Comparison of ENCODE assay signal across 10 cellular contexts in the genomic region with DNA sequence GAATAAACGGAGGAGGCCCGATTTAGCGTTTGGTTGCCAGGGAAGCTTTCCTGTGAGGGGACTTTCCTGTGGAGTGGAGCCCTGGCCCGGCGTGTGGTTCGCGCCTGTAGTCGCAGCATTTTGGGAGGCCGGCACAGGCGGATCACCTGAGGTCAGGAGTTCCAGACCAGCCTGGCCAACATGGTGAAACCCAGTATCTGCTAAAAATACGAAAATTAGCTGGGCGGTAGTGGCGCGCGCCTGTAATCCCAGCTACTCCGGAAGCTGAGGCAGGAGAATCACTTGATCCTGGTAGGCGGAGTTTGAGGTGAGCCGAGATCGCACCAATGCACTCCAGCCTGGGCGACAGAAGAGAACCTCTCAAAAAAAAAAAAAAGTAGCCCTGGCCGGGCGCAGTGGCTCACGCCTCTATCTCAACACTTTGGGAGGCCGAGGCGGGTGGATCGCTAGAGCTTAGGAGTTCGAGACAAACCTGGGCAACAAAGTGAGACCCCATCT. TPM values are rescaled to one million over a fixed set of nuclear protein-coding genes. Genes with fewer than 3 reads are reported as not detected.
DNase-seq lines count a peak whose midpoint lies in the region; ATAC-seq and TF ChIP-seq lines count a peak whose summit lies in the region.
"Had no signal": no experiment of that assay in that cellular context is flagged by ENCODE, and none has a peak within 500 bp of the region (broad histone marks: within the 10 kb centered on the region; RNA-seq: fewer than 3 reads in every experiment).

No MANE protein-coding gene starts in this region.

- peak overlapping the region; percentile 9 to 73 (median 64) for H3K4me3 Mint-ChIP-seq in CD4-positive, alpha-beta memory T cell
- H3K4me3 Mint-ChIP-seq in WTC11 = peak overlapping the region; percentile 59

- H3K27me3 ChIP-seq in CD4-positive, alpha-beta memory T cell (ENCODE audit: insufficient read depth, low read length) = peaks cover 9% of the 10 kb centered on the region
- H3K27me3 ChIP-seq in iPS-20b (ENCODE audit: insufficient read depth, low read length) (peaks cover 58% of the 10 kb centered on the region), foreskin keratinocyte (peaks cover 43% of the 10 kb centered on the region)

- no peak overlapping the region for H3K9ac ChIP-seq in iPS-20b (ENCODE audit: low read depth, low read length)
- H3K9ac ChIP-seq: parathyroid adenoma had no signal

- no peaks in the 10 kb centered on the region for H3K36me3 ChIP-seq in CD4-positive, alpha-beta memory T cell (ENCODE audit: insufficient read depth, low read length)
- H3K36me3 ChIP-seq in iPS-20b (ENCODE audit: insufficient read depth, low read depth, low read length) = no peaks in the 10 kb centered on the region

- H3K9me3 Mint-ChIP-seq in CD4-positive, alpha-beta memory T cell = no peaks in the 10 kb centered on the region
- H3K9me3 Mint-ChIP-seq in WTC11 = no peaks in the 10 kb centered on the region

- intact Hi-C loops in CD4-positive, alpha-beta memory T cell (cut with micrococcal nuclease) = no loop called here

- H3K27ac Mint-ChIP-seq in CD4-positive, alpha-beta memory T cell = no peak overlapping the region
- H3K27ac Mint-ChIP-seq in WTC11 = no peak overlapping the region; the same call in 1 of the 2 replicates

- CTCF ChIA-PET in CD4-positive, alpha-beta memory T cell (lab: Charles Lee; ENCODE audit: partially characterized antibody) = interaction anchor here (1.1 kb wide), 1 partner anchor 19 kb away, joined by 4 read pairs; no protein-coding TSS in a partner anchor
- CTCF ChIA-PET in WTC11 (lab: Charles Lee) = interaction anchor here (0.6 to 5.7 kb wide), 10 partner anchors 11 to 242 kb away, joined by 3 to 40 read pairs (median 6); partner anchors contain the start of genes HNRNPM, MARCHF2 and RAB11B

- no peak overlapping the region for H3K4me3 ChIP-seq in CD4-positive, alpha-beta memory T cell (ENCODE audit: low read length in 2 of 2)
- H3K4me3 ChIP-seq in iPS-20b (ENCODE audit: low read length) = peak overlapping the region; percentile 56; the same call in 1 of the 2 replicates

- TF ChIP-seq CTCF in 22Rv1 (IDR thresholded peaks at IDR 0.05) (no peak), WTC11 (IDR thresholded peaks at IDR 0.05) (no peak), foreskin keratinocyte (conservative IDR thresholded peaks at IDR 0.05) (no peak)

- peaks cover 7% of the 10 kb centered on the region for H3K4me1 ChIP-seq in CD4-positive, alpha-beta memory T cell (ENCODE audit: insufficient read depth, low read length)
- H3K4me1 ChIP-seq in iPS-20b (ENCODE audit: insufficient read depth, low read length) (peaks cover 5% of the 10 kb centered on the region; the same call in 1 of the 2 replicates), foreskin keratinocyte (no peaks in the 10 kb centered on the region)
- H3K4me1 ChIP-seq: parathyroid adenoma had no signal

- H3K4me1 Mint-ChIP-seq in CD4-positive, alpha-beta memory T cell = peaks cover 4 to 14% (median 9%) of the 10 kb centered on the region in 4 donors
- peaks cover 26% of the 10 kb centered on the region for H3K4me1 Mint-ChIP-seq in WTC11

- POLR2A ChIA-PET in CD4-positive, alpha-beta memory T cell (lab: Charles Lee; ENCODE audit: partially characterized antibody) = no interaction called here
- POLR2A ChIA-PET in WTC11 (lab: Charles Lee) = interaction anchor here (1.1 kb wide), 1 partner anchor 245 kb away, joined by 3 read pairs; no protein-coding TSS in a partner anchor

- peak overlapping the region; percentile 90 for H3K27ac ChIP-seq in 22Rv1
- no peak overlapping the region for H3K27ac ChIP-seq in CD4-positive, alpha-beta memory T cell (ENCODE audit: low read depth, low read length)
- no peak overlapping the region for H3K27ac ChIP-seq in iPS-20b (ENCODE audit: low read length)
- no peak overlapping the region for H3K27ac ChIP-seq in foreskin keratinocyte
- H3K27ac ChIP-seq: parathyroid adenoma had no signal

- H3K9me3 ChIP-seq in CD4-positive, alpha-beta memory T cell (ENCODE audit: control insufficient read depth in 1 of 2, low read length in 2 of 2) = no peaks in the 10 kb centered on the region
- no peaks in the 10 kb centered on the region for H3K9me3 ChIP-seq in iPS-20b (ENCODE audit: insufficient read depth, low read depth, low read length)

- no peak for ATAC-seq in WTC11
- no peak for ATAC-seq in foreskin keratinocyte
- no peak for ATAC-seq in GM18498 (IDR thresholded peaks at IDR 0.05; ENCODE audit: unreplicated experiment)

- no peak for DNase-seq in CD4-positive, alpha-beta memory T cell
- no peak for DNase-seq in WTC11 (ENCODE audit: low spot score)
- no peak for DNase-seq in NCI-H526 treated with DMSO at 0.1 percent for 48 hours (lab: John Stamatoyannopoulos, UW)
- DNase-seq in foreskin keratinocyte = no peak
- DNase-seq in LoVo (ENCODE audit: low spot score) = no peak

- peaks cover 8 to 13% of the 10 kb centered on the region in 2 donors for H3K27me3 Mint-ChIP-seq in CD4-positive, alpha-beta memory T cell
- peaks cover 65% of the 10 kb centered on the region for H3K27me3 Mint-ChIP-seq in WTC11 (ENCODE audit: low read depth)

- no peaks in the 10 kb centered on the region for H3K36me3 Mint-ChIP-seq in CD4-positive, alpha-beta memory T cell
- H3K36me3 Mint-ChIP-seq in WTC11 = no peaks in the 10 kb centered on the region

TF ChIP-seq in WTC11, 78 proteins besides CTCF, POLR2A, EP300 and RAD21:
- TF ChIP-seq ELF4 (CRISPR knock-in tag; IDR thresholded peaks at IDR 0.05; ENCODE audit: low read depth) = no peak

RNA-seq across cellular contexts. Expression of gene KANK3, which starts 6.9 kb away (rescaled TPM):
- total RNA-seq in CD4-positive, alpha-beta memory T cell = 1 to 10 TPM; 5.0 to 6.3 TPM
- polyA plus RNA-seq in CD4-positive, alpha-beta memory T cell = 1 to 10 TPM; 1.1 to 1.9 TPM
- 7.8 to 8.0 TPM (median 8.0 TPM) in 3 replicates for total RNA-seq in WTC11 (2021)
- 0.34 and 0.35 TPM in 2 replicates for total RNA-seq in foreskin keratinocyte
- polyA plus RNA-seq in foreskin keratinocyte = 0.41 and 0.48 TPM in 2 replicates

RNA-seq across cellular contexts. Expression of gene RPS28, which starts 14.8 kb away (rescaled TPM):
- 1,000 to 10,000 TPM; 2,963 to 3,045 TPM for total RNA-seq in CD4-positive, alpha-beta memory T cell
- polyA plus RNA-seq in CD4-positive, alpha-beta memory T cell = 1,000 to 10,000 TPM; 1,408 to 2,916 TPM
- total RNA-seq in WTC11 (2021) = 2,082 to 2,373 TPM (median 2,292 TPM) in 3 replicates
- total RNA-seq in foreskin keratinocyte = 761 and 816 TPM in 2 replicates
- polyA plus RNA-seq in foreskin keratinocyte = 1,688 and 1,858 TPM in 2 replicates

RNA-seq across cellular contexts. Expression of gene NDUFA7, which starts 14.9 kb away (rescaled TPM):
- 10 to 100 TPM; 30.4 to 31.0 TPM for total RNA-seq in CD4-positive, alpha-beta memory T cell
- 100 to 1,000 TPM; 109 to 115 TPM for polyA plus RNA-seq in CD4-positive, alpha-beta memory T cell
- total RNA-seq in WTC11 (2021) (76.4 to 101 TPM (median 91.9 TPM) in 3 replicates), foreskin keratinocyte (101 and 110 TPM in 2 replicates)
- polyA plus RNA-seq in foreskin keratinocyte = 177 and 193 TPM in 2 replicates

RNA-seq across cellular contexts. Expression of gene ANGPTL4, which starts 27.8 kb away (rescaled TPM):
- total RNA-seq in CD4-positive, alpha-beta memory T cell = not detected
- not detected for polyA plus RNA-seq in CD4-positive, alpha-beta memory T cell
- total RNA-seq in WTC11 (2021) = 1.0 to 2.7 TPM (median 2.2 TPM) in 3 replicates
- 1.5 and 3.0 TPM in 2 replicates for total RNA-seq in foreskin keratinocyte
- 2.3 and 3.7 TPM in 2 replicates for polyA plus RNA-seq in foreskin keratinocyte
- total RNA-seq: SK-MEL-5 had no signal

RNA-seq across cellular contexts. Expression of gene CD320, which starts 28.0 kb away (rescaled TPM):
- total RNA-seq in CD4-positive, alpha-beta memory T cell = 10 to 100 TPM; 29.6 to 29.7 TPM
- polyA plus RNA-seq in CD4-positive, alpha-beta memory T cell = 10 to 100 TPM; 50.3 to 53.5 TPM
- 107 to 121 TPM (median 114 TPM) in 3 replicates for total RNA-seq in WTC11 (2021)
- total RNA-seq in foreskin keratinocyte = 46.0 and 51.8 TPM in 2 replicates
- polyA plus RNA-seq in foreskin keratinocyte = 70.5 and 73.9 TPM in 2 replicates
